In genomic region chr6:26473758-26474438, GRCh38 we compare ENCODE assay signal across 7 cellular contexts. TPM values are rescaled to one million over a fixed set of nuclear protein-coding genes. Genes with fewer than 3 reads are reported as not detected.
DNase-seq lines count a peak whose midpoint lies in the region; ATAC-seq and TF ChIP-seq lines count a peak whose summit lies in the region.

No MANE protein-coding gene starts in this region.

- H3K4me1 Mint-ChIP-seq in WTC11: peaks cover 33% of the 10 kb centered on the region

- CTCF ChIA-PET in WTC11 (lab: Charles Lee): interaction anchor here (0.7 to 1.4 kb wide), 5 partner anchors 26 to 255 kb away, joined by 3 to 10 read pairs (median 4); partner anchors contain the start of gene BTN1A1

- POLR2A ChIA-PET in WTC11 (lab: Charles Lee): interaction anchor here (1.2 to 1.7 kb wide), 3 partner anchors 11 to 64 kb away, joined by 3 to 6 read pairs (median 4); partner anchors contain the start of gene HMGN4

- H3K36me3 Mint-ChIP-seq in WTC11: peaks cover 14% of the 10 kb centered on the region

- peaks cover 22% of the 10 kb centered on the region for H3K9me3 Mint-ChIP-seq in WTC11

- H3K4me3 Mint-ChIP-seq in WTC11: peak overlapping the region; percentile 59

- H3K27ac ChIP-seq in caudate nucleus (ENCODE audit: low read depth, low read length): peak overlapping the region; percentile 84

- TF ChIP-seq CTCF in WTC11 (IDR thresholded peaks at IDR 0.05): no peak

- ATAC-seq in GM18517 (IDR thresholded peaks at IDR 0.05; ENCODE audit: unreplicated experiment) (peak; percentile 94), HG03039 (IDR thresholded peaks at IDR 0.05; ENCODE audit: unreplicated experiment) (peak; percentile 88), WTC11 (peak; percentile 90)

- peak overlapping the region; percentile 98 for H3K27ac Mint-ChIP-seq in WTC11

- no peaks in the 10 kb centered on the region for H3K27me3 Mint-ChIP-seq in WTC11 (ENCODE audit: low read depth)

- DNase-seq in NCI-H2196 (lab: John Stamatoyannopoulos, UW; ENCODE audit: unreplicated experiment) (peak; percentile 84), WTC11 (ENCODE audit: low spot score) (peak; percentile 33), caudate nucleus (lab: John Stamatoyannopoulos, UW) (peak in 54 of 61 donors; percentile 2 to 90 (median 49)), islet precursor cell (peak; percentile 84)
- peak; percentile 50 to 60 for DNase-seq in stimulated activated CD4-positive, alpha-beta T cell treated with anti-CD3 and anti-CD28 coated beads, Interleukin-15, amount 100 ng/mL, for 1 hour (ENCODE audit: low read depth in 1 of 2, low spot score in 1 of 2)

TF ChIP-seq in WTC11, 78 proteins besides CTCF, POLR2A, EP300 and RAD21:
- TF ChIP-seq FOXP4 (CRISPR knock-in tag; IDR thresholded peaks at IDR 0.05) (no peak), ZBTB21 (CRISPR knock-in tag; IDR thresholded peaks at IDR 0.05; ENCODE audit: borderline replicate concordance) (no peak), NFYB (CRISPR knock-in tag; conservative IDR thresholded peaks at IDR 0.05; ENCODE audit: low read depth) (peak; percentile 25; the same call in 1 of the 2 replicates), MXD4 (CRISPR knock-in tag; IDR thresholded peaks at IDR 0.05; ENCODE audit: borderline replicate concordance) (no peak)

RNA-seq across cellular contexts. Expression of gene BTN2A1, which starts 16.1 kb away (rescaled TPM):
- total RNA-seq in WTC11 (2021): 9.3 to 9.9 TPM (median 9.5 TPM) in 3 replicates

RNA-seq across cellular contexts. Expression of gene BTN1A1, which starts 26.2 kb away (rescaled TPM):
- 0.14 to 0.15 TPM in 2 of 3 replicates, not detected in the other for total RNA-seq in WTC11 (2021)

RNA-seq across cellular contexts. Expression of gene BTN3A3, which starts 33.6 kb away (rescaled TPM):
- total RNA-seq in WTC11 (2021): 4.3 to 4.5 TPM (median 4.5 TPM) in 3 replicates

Comparison
In these comparisons a context has a peak if more than half of its experiments do, and no peak if none do; other contexts are left out.
1. Peak in every context shown above with its lines: DNase-seq, ATAC-seq and H3K27ac ChIP-seq.
2. DNase-seq: peak in every context shown above with its lines; median percentile 84 in NCI-H2196; 84 in islet precursor cell; 55 in stimulated activated CD4-positive, alpha-beta T cell treated with anti-CD3 and anti-CD28 coated beads, Interleukin-15, amount 100 ng/mL, for 1 hour; 49 in caudate nucleus; 33 in WTC11.